ENCODE assay signal across 16 cellular contexts in genomic region chrX:150869450-150869849, GRCh38. TPM values are rescaled to one million over a fixed set of nuclear protein-coding genes. Genes with fewer than 3 reads are reported as not detected.
A peak's percentile ranks its signal among the peaks of the same experiment; 100 is the strongest.
DNase-seq lines count a peak whose midpoint lies in the region; ATAC-seq, FAIRE-seq and TF ChIP-seq lines count a peak whose summit lies in the region.
"Had no signal": no experiment of that assay in that cellular context is flagged by ENCODE, and none has a peak within 500 bp of the region (broad histone marks: within the 10 kb centered on the region; RNA-seq: fewer than 3 reads in every experiment).

No MANE protein-coding gene starts in this region.

- no peak overlapping the region for H3K27ac ChIP-seq in K562 (ENCODE audit: extremely low read depth, low read depth, low read length)
- no peak overlapping the region for H3K27ac ChIP-seq in mesenchymal stem cell (ENCODE audit: low read length, poor library complexity, severe bottlenecking)
- H3K27ac ChIP-seq: BLaER1, body of pancreas, SK-N-MC had no signal

- BruUV-seq in K562 (replicated peaks; lab: Mats Ljungman, UMichigan), result no TSS peak

- H3K14ac ChIP-seq in mesenchymal stem cell (ENCODE audit: low read length in 2 of 2), result no peak overlapping the region

- in situ Hi-C loops in G401 (cut with HindIII; ENCODE audit: low sequenced_read_pairs), result no loop called here
- in situ Hi-C loops in K562 (cut with MboI), result no loop called here

- intact Hi-C loops in K562 (cut with micrococcal nuclease) (no loop called here), mucosa of descending colon (cut with DNase I, micrococcal nuclease) (no loop called here)

- CTCF ChIA-PET in K562 (lab: Yijun Ruan, JAX; ENCODE audit: low intra/inter-chr PET ratio), result no interaction called here

- no peak overlapping the region for H2BK120ac ChIP-seq in mesenchymal stem cell (ENCODE audit: low read depth, low read length)

- TF ChIP-seq CTCF in K562 (IDR thresholded peaks at IDR 0.05 in 2 of 3, conservative IDR thresholded peaks at IDR 0.05 in 1 of 3; ENCODE audit: insufficient read depth in 2 of 3, low read depth in 1 of 3, low read length in 3 of 3), result no peak
- no peak for TF ChIP-seq CTCF in mucosa of descending colon (IDR thresholded peaks at IDR 0.05)

- no peak overlapping the region for H2BK12ac ChIP-seq in mesenchymal stem cell (ENCODE audit: low read length in 2 of 2)

- H3K4me2 ChIP-seq in K562 (ENCODE audit: insufficient read depth, low read length), result no peak overlapping the region
- H3K4me2 ChIP-seq in mesenchymal stem cell (ENCODE audit: low read length, poor library complexity, severe bottlenecking), result no peak overlapping the region
- H3K4me2 ChIP-seq: BLaER1 had no signal

- no peaks in the 10 kb centered on the region for H3K36me3 ChIP-seq in K562 (ENCODE audit: control insufficient read depth, insufficient read depth, low read length)
- H3K36me3 ChIP-seq in mucosa of descending colon (ENCODE audit: low read depth), result no peaks in the 10 kb centered on the region
- peaks cover 0 to 1% of the 10 kb centered on the region in 2 experiments for H3K36me3 ChIP-seq in mesenchymal stem cell (ENCODE audit: control insufficient read depth in 1 of 2, insufficient read depth in 2 of 2, low read depth in 1 of 2, low read length in 2 of 2)
- H3K36me3 ChIP-seq: BLaER1 had no signal

- TF ChIP-seq POLR2A in K562 (conservative IDR thresholded peaks at IDR 0.05), result no peak

- H3K4me3 ChIP-seq in K562, result no peak overlapping the region
- no peak overlapping the region for H3K4me3 ChIP-seq in mucosa of descending colon
- H3K4me3 ChIP-seq in mesenchymal stem cell (ENCODE audit: insufficient read depth in 1 of 2, low read depth in 1 of 2, low read length in 2 of 2), result no peak overlapping the region
- H3K4me3 ChIP-seq: BLaER1, body of pancreas, SK-N-MC had no signal

- H3K79me2 ChIP-seq in K562 (ENCODE audit: control insufficient read depth, insufficient read depth, low read length), result peaks cover 8% of the 10 kb centered on the region; the same call in 1 of the 3 replicates

- no peak overlapping the region for H4K91ac ChIP-seq in mesenchymal stem cell (ENCODE audit: low read length)

- no peak for TF ChIP-seq EP300 in K562 (IDR thresholded peaks at IDR 0.05; ENCODE audit: low read length)

- ATAC-seq in GM21529 (IDR thresholded peaks at IDR 0.05; ENCODE audit: unreplicated experiment), result peak; percentile 33
- ATAC-seq in K562, result no peak
- ATAC-seq in mucosa of descending colon, result peak; percentile 93
- ATAC-seq in GM21737 (IDR thresholded peaks at IDR 0.05; ENCODE audit: unreplicated experiment), result no peak
- ATAC-seq: body of pancreas had no signal

- no peak for FAIRE-seq in K562 (lab: Jason Lieb, UNC)

- no peak for TF ChIP-seq RAD21 in K562 (CRISPR knock-in tag; conservative IDR thresholded peaks at IDR 0.05 in 1 of 2, IDR thresholded peaks at IDR 0.05 in 1 of 2)

- peak; percentile 75 for DNase-seq in G401 (ENCODE audit: low spot score)
- DNase-seq in K562 (ENCODE audit: extremely low read depth in 1 of 4, low spot score in 3 of 4), result no peak
- DNase-seq in mucosa of descending colon, result peak; percentile 34 to 56 (median 38)
- DNase-seq in mesenchymal stem cell, result no peak
- DNase-seq in activated CD4-positive, alpha-beta T cell treated with anti-CD3 and anti-CD28 coated beads, Interleukin-2, amount 50 U/mL, for 48 hours, result no peak
- no peak for DNase-seq in activated CD4-positive, alpha-beta T cell treated with anti-CD3 and anti-CD28 coated beads, Interleukin-2, amount 50 U/mL, for 1 hour
- DNase-seq: activated gamma-delta T cell treated with Interleukin-2 at 50 U/mL for 16 hours; body of pancreas; DMS79 treated with DMSO at 0.1 percent for 48 hours; effector CD8-positive, alpha-beta T cell; KG1; NCI-H226 had no signal

- 66% methylated on average over 3 of the region's 3 CpGs for WGBS in K562 (ENCODE audit: insufficient coverage, low coverage, missing lambda C conversion rate)
- WGBS in mesenchymal stem cell, result 83% methylated on average over 2 of the region's 3 CpGs

- H2BK15ac ChIP-seq in mesenchymal stem cell (ENCODE audit: low read depth, poor library complexity, severe bottlenecking), result no peak overlapping the region

- POLR2A ChIA-PET in K562 (lab: Yijun Ruan, JAX), result no interaction called here

- no peak overlapping the region for H3K18ac ChIP-seq in mesenchymal stem cell (ENCODE audit: low read depth in 1 of 2, low read length in 2 of 2)

- no peak overlapping the region for H2AK5ac ChIP-seq in mesenchymal stem cell (ENCODE audit: low read length, severe bottlenecking)

- H3K9ac ChIP-seq in K562 (ENCODE audit: insufficient read depth in 1 of 2, low read depth in 2 of 2, low read length in 2 of 2), result no peak overlapping the region
- H3K9ac ChIP-seq in mesenchymal stem cell (ENCODE audit: low read length), result no peak overlapping the region
- H3K9ac ChIP-seq: BLaER1 had no signal

- no peaks in the 10 kb centered on the region for H3K9me3 ChIP-seq in K562 (replicated peaks; ENCODE audit: control insufficient read depth, insufficient read depth, low read depth, low read length)
- H3K9me3 ChIP-seq in mucosa of descending colon, result no peaks in the 10 kb centered on the region
- no peaks in the 10 kb centered on the region for H3K9me3 ChIP-seq in mesenchymal stem cell (ENCODE audit: control insufficient read depth, low read length)
- H3K9me3 ChIP-seq: BLaER1, body of pancreas had no signal

- peaks cover 4 to 21% of the 10 kb centered on the region in 2 experiments; a peak in 4 of 5 replicates for H3K4me1 ChIP-seq in K562 (replicated peaks in 1 of 2; ENCODE audit: control insufficient read depth in 2 of 2, insufficient read depth in 2 of 2, low read length in 2 of 2)
- no peaks in the 10 kb centered on the region for H3K4me1 ChIP-seq in mucosa of descending colon (ENCODE audit: low read depth)
- peaks cover 2% of the 10 kb centered on the region for H3K4me1 ChIP-seq in mesenchymal stem cell (ENCODE audit: control insufficient read depth, insufficient read depth, low read depth, low read length)
- H3K4me1 ChIP-seq: BLaER1 had no signal

- no peaks in the 10 kb centered on the region for H3K27me3 ChIP-seq in K562 (ENCODE audit: control insufficient read depth in 2 of 2, insufficient read depth in 2 of 2, low read length in 2 of 2)
- H3K27me3 ChIP-seq in mesenchymal stem cell (ENCODE audit: control insufficient read depth in 1 of 2, insufficient read depth in 1 of 2, low read length in 2 of 2), result no peaks in the 10 kb centered on the region
- H3K27me3 ChIP-seq: BLaER1, body of pancreas had no signal

- H4K20me1 ChIP-seq in K562 (replicated peaks; ENCODE audit: control insufficient read depth, insufficient read depth, low read length), result no peaks in the 10 kb centered on the region
- H4K20me1 ChIP-seq: BLaER1 had no signal

- no peak overlapping the region for H3K23ac ChIP-seq in mesenchymal stem cell (ENCODE audit: low read length in 2 of 2)

- no peak overlapping the region for H3K4ac ChIP-seq in mesenchymal stem cell (ENCODE audit: low read depth in 1 of 2, low read length in 2 of 2)

- H2AFZ ChIP-seq in K562 (ENCODE audit: low read depth, low read length), result no peak overlapping the region
- no peak overlapping the region for H2AFZ ChIP-seq in mesenchymal stem cell (ENCODE audit: low read depth, low read length)

- no peak overlapping the region for H4K8ac ChIP-seq in mesenchymal stem cell (ENCODE audit: low read length)

- no peaks in the 10 kb centered on the region for H3K9me1 ChIP-seq in K562 (ENCODE audit: control insufficient read depth, insufficient read depth, low read length)

- H2BK5ac ChIP-seq in mesenchymal stem cell (ENCODE audit: low read depth, low read length, poor library complexity, severe bottlenecking), result no peak overlapping the region

- peaks cover 11% of the 10 kb centered on the region for H3K79me1 ChIP-seq in mesenchymal stem cell (replicated peaks; ENCODE audit: low read length, poor library complexity, severe bottlenecking)

RNA-seq across cellular contexts. Expression of gene CD99L2, which starts 29.0 kb away (rescaled TPM):
- total RNA-seq in G401 (2014; rRNA removed; shearing (Covaris generic)), result 23.7 and 26.1 TPM in 2 replicates
- 18.1 and 26.2 TPM in 2 replicates for total RNA-seq in K562 (2011; cell fraction: chromatin; rRNA removed; ENCODE audit: low replicate concordance)
- 25.0 and 27.5 TPM in 2 replicates for total RNA-seq in K562 (2011; cell fraction: nucleolus; rRNA removed)
- 27.9 and 31.7 TPM in 2 replicates for total RNA-seq in K562 (2011; cell fraction: nucleoplasm; rRNA removed)
- total RNA-seq in K562 (2014; rRNA removed) (10.2 and 11.7 TPM in 2 replicates), K562 (2014; rRNA removed; fragmentation: Illumina TruSeq; extraction: Trizol) (9.6 and 10.4 TPM in 2 replicates), K562 (2015; rRNA removed; fragmentation: Illumina TruSeq; extraction: Trizol) (14.6 and 15.0 TPM in 2 replicates), K562 (2021) (19.0 and 19.6 TPM in 2 replicates), mucosa of descending colon (10 to 100 TPM; 12.3 to 48.0 (median 15.6) TPM)
- polyA plus RNA-seq in K562 (2011; rRNA removed) (11.9 and 15.0 TPM in 2 replicates), K562 (2014; fragmentation: Illumina TruSeq; extraction: Trizol) (17.6 and 18.0 TPM in 2 replicates), K562 (2014; fragmentation: Nextera tagmentation; extraction: Ambion mirVana) (1 to 10 TPM in 1 of 2 experiments, under 1 TPM in 1; 0.76 to 2.8 TPM), K562 (2014; rRNA removed) (12.7 and 13.0 TPM in 2 replicates)
- polyA plus RNA-seq in K562 (2011; cell fraction: cytosol; rRNA removed), result 15.0 and 21.8 TPM in 2 replicates
- 13.6 and 14.1 TPM in 2 replicates for polyA plus RNA-seq in K562 (2011; cell fraction: nucleus; rRNA removed)
- polyA plus RNA-seq in K562 (2012), result 21.5 and 27.6 TPM in 2 replicates
- polyA minus RNA-seq in K562 (2011; rRNA and poly(A)+ RNA removed), result 13.8 and 13.9 TPM in 2 replicates
- polyA minus RNA-seq in K562 (2011; cell fraction: cytosol; rRNA and poly(A)+ RNA removed), result 8.4 and 9.1 TPM in 2 replicates
- polyA minus RNA-seq in K562 (2011; cell fraction: nucleus; rRNA and poly(A)+ RNA removed), result 3.9 and 6.3 TPM in 2 replicates
- 40.5 TPM for polyA plus RNA-seq in mesenchymal stem cell (2013, experiment 1 of 2)
- polyA plus RNA-seq in mesenchymal stem cell (2013, experiment 2 of 2), result 41.4 TPM

Comparison
In these comparisons a context has a peak if more than half of its experiments do, and no peak if none do; other contexts are left out.
1. DNase-seq: peak in G401 (single experiment) and mucosa of descending colon (3 of 3); none in K562 (0 of 4), mesenchymal stem cell (single experiment), activated CD4-positive, alpha-beta T cell treated with anti-CD3 and anti-CD28 coated beads, Interleukin-2, amount 50 U/mL, for 48 hours (0 of 2) and activated CD4-positive, alpha-beta T cell treated with anti-CD3 and anti-CD28 coated beads, Interleukin-2, amount 50 U/mL, for 1 hour (single experiment).
2. ATAC-seq: peak in GM21529 (single experiment) and mucosa of descending colon (single experiment); none in K562 (single experiment) and GM21737 (single experiment).